In genomic region chr10:124657806-124658205, GRCh38 we compare ENCODE assay signal across 9 cellular contexts.
DNase-seq lines count a peak whose midpoint lies in the region; ATAC-seq lines count a peak whose summit lies in the region.
"Had no signal": no experiment of that assay in that cellular context is flagged by ENCODE, and none has a peak within 500 bp of the region (broad histone marks: within the 10 kb centered on the region; RNA-seq: fewer than 3 reads in every experiment).

No MANE protein-coding gene starts in this region.

- H3K36me3 Mint-ChIP-seq in activated T-cell treated with anti-CD3 and anti-CD28 coated beads, Interleukin-2, amount 50 U/mL, for 72 hours (ENCODE audit: insufficient read depth in 2 of 2) = peaks cover 0 to 2% of the 10 kb centered on the region in 2 donors
- peaks cover 5% of the 10 kb centered on the region for H3K36me3 Mint-ChIP-seq in activated CD8-positive, alpha-beta T cell treated with anti-CD3 and anti-CD28 coated beads, Interleukin-2, amount 10 ng/mL, durations not matched to agents 7 days and 5 days (ENCODE audit: low read depth)

- no peaks in the 10 kb centered on the region for H3K9me3 Mint-ChIP-seq in activated T-cell treated with anti-CD3 and anti-CD28 coated beads, Interleukin-2, amount 50 U/mL, for 72 hours
- H3K9me3 Mint-ChIP-seq in activated CD8-positive, alpha-beta T cell treated with anti-CD3 and anti-CD28 coated beads, Interleukin-2, amount 10 ng/mL, durations not matched to agents 7 days and 5 days (ENCODE audit: insufficient read depth) = no peaks in the 10 kb centered on the region

- H3K27ac Mint-ChIP-seq in activated T-cell treated with anti-CD3 and anti-CD28 coated beads, Interleukin-2, amount 50 U/mL, for 72 hours = peak overlapping the region; percentile 44
- peak overlapping the region; percentile 63 for H3K27ac Mint-ChIP-seq in activated CD8-positive, alpha-beta T cell treated with anti-CD3 and anti-CD28 coated beads, Interleukin-2, amount 10 ng/mL, durations not matched to agents 7 days and 5 days

- peak overlapping the region in 1 of 2 donors; percentile 78 for H3K4me3 Mint-ChIP-seq in activated T-cell treated with anti-CD3 and anti-CD28 coated beads, Interleukin-2, amount 50 U/mL, for 72 hours
- peak overlapping the region; percentile 2 for H3K4me3 Mint-ChIP-seq in activated CD8-positive, alpha-beta T cell treated with anti-CD3 and anti-CD28 coated beads, Interleukin-2, amount 10 ng/mL, durations not matched to agents 7 days and 5 days

- H3K27me3 Mint-ChIP-seq in activated T-cell treated with anti-CD3 and anti-CD28 coated beads, Interleukin-2, amount 50 U/mL, for 72 hours (ENCODE audit: low read depth) = no peaks in the 10 kb centered on the region
- no peaks in the 10 kb centered on the region for H3K27me3 Mint-ChIP-seq in activated CD8-positive, alpha-beta T cell treated with anti-CD3 and anti-CD28 coated beads, Interleukin-2, amount 10 ng/mL, durations not matched to agents 7 days and 5 days (ENCODE audit: low read depth)

- POLR2A ChIA-PET in activated CD8-positive, alpha-beta T cell treated with anti-CD3 and anti-CD28 coated beads, Interleukin-2, amount 10 ng/mL, durations not matched to agents 7 days and 5 days (lab: Charles Lee) = no interaction called here

- H3K27ac ChIP-seq in temporal lobe (ENCODE audit: low read depth, low read length) = peak overlapping the region; percentile 77

- CTCF ChIA-PET in activated CD8-positive, alpha-beta T cell treated with anti-CD3 and anti-CD28 coated beads, Interleukin-2, amount 10 ng/mL, durations not matched to agents 7 days and 5 days (lab: Charles Lee) = interaction anchor here (1.0 kb wide), 1 partner anchor 83 kb away, joined by 6 read pairs; no protein-coding TSS in a partner anchor

- peak in 1 of 2 donors; percentile 35 for DNase-seq in activated T-cell treated with anti-CD3 and anti-CD28 coated beads, Interleukin-2, amount 50 U/mL, for 72 hours
- no peak for DNase-seq in activated T-cell treated with anti-CD3 and anti-CD28 coated beads, Interleukin-2, amount 50 U/mL, for 48 hours
- DNase-seq in activated CD8-positive, alpha-beta T cell treated with anti-CD3 and anti-CD28 coated beads, Interleukin-2, amount 10 ng/mL, durations not matched to agents 7 days and 5 days = peak; percentile 39
- DNase-seq in left ventricle myocardium superior (peak; percentile 35), NCI-H748 (lab: John Stamatoyannopoulos, UW; ENCODE audit: unreplicated experiment) (no peak)
- DNase-seq: NCI-H2171 treated with DMSO at 0.1 percent for 48 hours had no signal

- intact Hi-C loops in left ventricle myocardium superior (cut with micrococcal nuclease) = no loop called here

- peak; percentile 16 to 55 for ATAC-seq in activated T-cell treated with anti-CD3 and anti-CD28 coated beads, Interleukin-2, amount 50 U/mL, for 72 hours (replicated peaks in 1 of 2)
- peak; percentile 27 for ATAC-seq in activated CD8-positive, alpha-beta T cell treated with anti-CD3 and anti-CD28 coated beads, Interleukin-2, amount 10 ng/mL, durations not matched to agents 7 days and 5 days
- ATAC-seq in left ventricle myocardium superior (no peak), GM21619 (IDR thresholded peaks at IDR 0.05; ENCODE audit: unreplicated experiment) (no peak), HG02870 (IDR thresholded peaks at IDR 0.05; ENCODE audit: unreplicated experiment) (no peak)

- H3K4me1 Mint-ChIP-seq in activated T-cell treated with anti-CD3 and anti-CD28 coated beads, Interleukin-2, amount 50 U/mL, for 72 hours (ENCODE audit: low read depth) = peaks cover 51% of the 10 kb centered on the region
- peaks cover 44% of the 10 kb centered on the region for H3K4me1 Mint-ChIP-seq in activated CD8-positive, alpha-beta T cell treated with anti-CD3 and anti-CD28 coated beads, Interleukin-2, amount 10 ng/mL, durations not matched to agents 7 days and 5 days (ENCODE audit: low read depth)

Comparison
In these comparisons a context has a peak if more than half of its experiments do, and no peak if none do; other contexts are left out.
1. ATAC-seq: peak in activated T-cell treated with anti-CD3 and anti-CD28 coated beads, Interleukin-2, amount 50 U/mL, for 72 hours (2 of 2) and activated CD8-positive, alpha-beta T cell treated with anti-CD3 and anti-CD28 coated beads, Interleukin-2, amount 10 ng/mL, durations not matched to agents 7 days and 5 days (single experiment); none in left ventricle myocardium superior (single experiment), GM21619 (single experiment) and HG02870 (single experiment).
2. DNase-seq: peak in activated CD8-positive, alpha-beta T cell treated with anti-CD3 and anti-CD28 coated beads, Interleukin-2, amount 10 ng/mL, durations not matched to agents 7 days and 5 days (single experiment) and left ventricle myocardium superior (single experiment); none in activated T-cell treated with anti-CD3 and anti-CD28 coated beads, Interleukin-2, amount 50 U/mL, for 48 hours (0 of 2) and NCI-H748 (single experiment).